In genomic region chr11:60485987-60486386, GRCh38 we compare ENCODE assay signal across 8 cellular contexts. TPM values are rescaled to one million over a fixed set of nuclear protein-coding genes. Genes with fewer than 3 reads are reported as not detected.
A peak's percentile ranks its signal among the peaks of the same experiment; 100 is the strongest.
DNase-seq lines count a peak whose midpoint lies in the region; ATAC-seq and TF ChIP-seq lines count a peak whose summit lies in the region.

No MANE protein-coding gene starts in this region.

- H3K36me3 ChIP-seq in KMS-11 (ENCODE audit: insufficient read depth) = no peaks in the 10 kb centered on the region

- H2BK20ac ChIP-seq in H9 (ENCODE audit: low read depth, low read length, poor library complexity, severe bottlenecking) = no peak overlapping the region

- H3K23ac ChIP-seq in H9 (ENCODE audit: insufficient read length, low read depth, low read length) = no peak overlapping the region

- H3K27me3 Mint-ChIP-seq in activated naive CD4-positive, alpha-beta T cell treated with anti-CD3 and anti-CD28 coated beads for 36 hours (ENCODE audit: low read depth) = no peaks in the 10 kb centered on the region
- H3K27me3 Mint-ChIP-seq in H9 (ENCODE audit: low read depth) (no peaks in the 10 kb centered on the region), natural killer cell (ENCODE audit: low read depth in 2 of 2) (peaks cover 7 to 23% of the 10 kb centered on the region in 2 donors)

- no peak overlapping the region for H3T11ph ChIP-seq in H9 (ENCODE audit: low read length)

- no peak overlapping the region for H3K27ac Mint-ChIP-seq in activated naive CD4-positive, alpha-beta T cell treated with anti-CD3 and anti-CD28 coated beads for 36 hours
- H3K27ac Mint-ChIP-seq in H9 = no peak overlapping the region
- H3K27ac Mint-ChIP-seq in natural killer cell = no peak overlapping the region

- TF ChIP-seq CTCF in H9 (conservative IDR thresholded peaks at IDR 0.05) (peak; percentile 87), KMS-11 (conservative IDR thresholded peaks at IDR 0.05; ENCODE audit: low read depth, low read length) (peak; percentile 85), VCaP (conservative IDR thresholded peaks at IDR 0.05) (peak; percentile 90), natural killer cell (IDR thresholded peaks at IDR 0.05) (peak; percentile 33)

- H3K4me3 ChIP-seq in KMS-11 (IDR thresholded peaks at IDR 0.05; ENCODE audit: insufficient read depth, low read depth, low read length) = no peak overlapping the region

- H3K4me1 ChIP-seq in H9 (ENCODE audit: insufficient read depth, low read length) (no peaks in the 10 kb centered on the region), KMS-11 (ENCODE audit: low read depth, poor library complexity, severe bottlenecking) (peaks cover 3% of the 10 kb centered on the region)

- H4K5ac ChIP-seq in H9 (ENCODE audit: insufficient read length, low read depth, low read length) = no peak overlapping the region

- peak; percentile 38 for DNase-seq in activated naive CD4-positive, alpha-beta T cell treated with anti-CD3 and anti-CD28 coated beads for 36 hours
- no peak for DNase-seq in activated naive CD4-positive, alpha-beta T cell (lab: John Stamatoyannopoulos, UW)
- peak; percentile 74 for DNase-seq in H9
- DNase-seq in natural killer cell = no peak
- DNase-seq in activated CD8-positive, alpha-beta memory T cell treated with anti-CD3 and anti-CD28 coated beads, Interleukin-2, amount 50 U/mL, for 4 hours = no peak
- no peak for DNase-seq in GM03348 (ENCODE audit: low spot score)

- no peak overlapping the region for H2AK5ac ChIP-seq in H9 (ENCODE audit: insufficient read length, low read length)

- no peak overlapping the region for H4K91ac ChIP-seq in H9 (ENCODE audit: insufficient read length, low read depth, low read length)

- no CpG with 5 or more reads among the region's 5 CpGs for WGBS in H9 (ENCODE audit: extremely low coverage, insufficient read length, low lambda C conversion rate)

- H3K14ac ChIP-seq in H9 (ENCODE audit: insufficient read depth, low read length) = no peak overlapping the region

- H3K23me2 ChIP-seq in H9 (ENCODE audit: insufficient read length, low read depth, low read length, poor library complexity, severe bottlenecking) = no peaks in the 10 kb centered on the region

- no peak overlapping the region for H2BK120ac ChIP-seq in H9 (ENCODE audit: low read depth, low read length, poor library complexity, severe bottlenecking)

- H3K27me3 ChIP-seq in H9 (ENCODE audit: insufficient read depth, low read length) (no peaks in the 10 kb centered on the region), KMS-11 (ENCODE audit: insufficient read depth, low read depth) (no peaks in the 10 kb centered on the region)

- no peaks in the 10 kb centered on the region for H3K79me1 ChIP-seq in H9 (ENCODE audit: insufficient read depth, low read depth, low read length, poor library complexity, severe bottlenecking)

- H3K9ac ChIP-seq in H9 (ENCODE audit: extremely low read depth, insufficient read length, low read length) = no peak overlapping the region
- no peak overlapping the region for H3K9ac ChIP-seq in KMS-11

- no peak overlapping the region for H3K56ac ChIP-seq in H9 (ENCODE audit: insufficient read length, low read depth, low read length)

- no peak overlapping the region for H2BK15ac ChIP-seq in H9 (ENCODE audit: low read depth, low read length)

- H3K4me2 ChIP-seq in H9 (ENCODE audit: insufficient read depth, insufficient read length, low read length) = no peak overlapping the region
- no peak overlapping the region for H3K4me2 ChIP-seq in KMS-11

- H3K27ac ChIP-seq in H9 (ENCODE audit: insufficient read length, low read depth, low read length) (no peak overlapping the region), KMS-11 (no peak overlapping the region), VCaP (no peak overlapping the region)

- no peak overlapping the region for H3K4me3 Mint-ChIP-seq in activated naive CD4-positive, alpha-beta T cell treated with anti-CD3 and anti-CD28 coated beads for 36 hours
- H3K4me3 Mint-ChIP-seq in H9 (no peak overlapping the region), natural killer cell (no peak overlapping the region)

- CTCF ChIA-PET in activated naive CD4-positive, alpha-beta T cell treated with anti-CD3 and anti-CD28 coated beads for 36 hours (lab: Charles Lee) = no interaction called here

- no peak overlapping the region for H2BK5ac ChIP-seq in H9 (ENCODE audit: insufficient read length, low read length)

- H2AFZ ChIP-seq in H9 (ENCODE audit: low read length) = no peak overlapping the region
- peak overlapping the region; percentile 38; the same call in 1 of the 2 replicates for H2AFZ ChIP-seq in KMS-11 (ENCODE audit: low read depth)

- peak in 1 of 3 donors; percentile 48 for ATAC-seq in natural killer cell

- H3K18ac ChIP-seq in H9 (ENCODE audit: insufficient read length, low read depth, low read length) = no peak overlapping the region

- intact Hi-C loops in activated naive CD4-positive, alpha-beta T cell treated with anti-CD3 and anti-CD28 coated beads for 36 hours (cut with micrococcal nuclease) = loop anchor here (1.0 to 2.0 kb wide), 3 partner anchors 123 to 221 kb away; no protein-coding TSS in a partner anchor
- intact Hi-C loops in natural killer cell (cut with micrococcal nuclease) = loop anchor here (5.0 kb wide), 1 partner anchor 124 kb away; no protein-coding TSS in a partner anchor

- H3K4ac ChIP-seq in H9 (ENCODE audit: low read depth, low read length) = no peak overlapping the region

- H2BK12ac ChIP-seq in H9 (ENCODE audit: insufficient read length, low read depth, low read length) = no peak overlapping the region

- no peaks in the 10 kb centered on the region for H3K9me3 ChIP-seq in H9 (ENCODE audit: control insufficient read depth, low read depth, low read length)

- peaks cover 4% of the 10 kb centered on the region for H3K4me1 Mint-ChIP-seq in activated naive CD4-positive, alpha-beta T cell treated with anti-CD3 and anti-CD28 coated beads for 36 hours (ENCODE audit: low read depth)
- H3K4me1 Mint-ChIP-seq in H9 (peaks cover 3% of the 10 kb centered on the region in 2 experiments; a peak in 3 of 4 replicates), natural killer cell (no peaks in the 10 kb centered on the region)

- no peak overlapping the region for H4K8ac ChIP-seq in H9 (replicated peaks; ENCODE audit: insufficient read length, low read depth, low read length)

- H4K20me1 ChIP-seq in H9 (ENCODE audit: control insufficient read depth, insufficient read depth, insufficient read length) (no peaks in the 10 kb centered on the region), KMS-11 (ENCODE audit: insufficient read depth) (no peaks in the 10 kb centered on the region)

- H3K79me2 ChIP-seq in H9 (ENCODE audit: insufficient read depth, low read length) (no peaks in the 10 kb centered on the region), KMS-11 (ENCODE audit: insufficient read depth, low read depth) (no peaks in the 10 kb centered on the region)

- H3K36me3 Mint-ChIP-seq in activated naive CD4-positive, alpha-beta T cell treated with anti-CD3 and anti-CD28 coated beads for 36 hours (ENCODE audit: low read depth) = no peaks in the 10 kb centered on the region
- H3K36me3 Mint-ChIP-seq in H9 (ENCODE audit: insufficient read depth in 1 of 3, low read depth in 3 of 3) (peaks cover 0 to 5% (median 4%) of the 10 kb centered on the region in 3 experiments; a peak in 2 of 7 replicates), natural killer cell (no peaks in the 10 kb centered on the region)

- H3K9me3 Mint-ChIP-seq in activated naive CD4-positive, alpha-beta T cell treated with anti-CD3 and anti-CD28 coated beads for 36 hours = no peaks in the 10 kb centered on the region
- H3K9me3 Mint-ChIP-seq in H9 = peaks cover 5% of the 10 kb centered on the region in 2 experiments
- no peaks in the 10 kb centered on the region for H3K9me3 Mint-ChIP-seq in natural killer cell

RNA-seq across cellular contexts. Expression of gene MS4A12, which starts 6.6 kb away (rescaled TPM):
- total RNA-seq in activated naive CD4-positive, alpha-beta T cell treated with anti-CD3 and anti-CD28 coated beads for 36 hours = not detected
- total RNA-seq in H9 (2021) = not detected in 2 replicates
- not detected for total RNA-seq in natural killer cell

RNA-seq across cellular contexts. Expression of gene MS4A13, which starts 29.2 kb away (rescaled TPM):
- not detected for total RNA-seq in activated naive CD4-positive, alpha-beta T cell treated with anti-CD3 and anti-CD28 coated beads for 36 hours
- not detected in 2 replicates for total RNA-seq in H9 (2021)
- not detected for total RNA-seq in natural killer cell

RNA-seq across cellular contexts. Expression of gene MS4A1, which starts 30.3 kb away (rescaled TPM):
- total RNA-seq in activated naive CD4-positive, alpha-beta T cell treated with anti-CD3 and anti-CD28 coated beads for 36 hours = under 1 TPM; 0.35 to 0.36 TPM
- total RNA-seq in H9 (2021) (not detected in 2 replicates), natural killer cell (1 to 10 TPM; 4.8 to 7.1 (median 6.7) TPM)

RNA-seq across cellular contexts. Expression of gene MS4A5, which starts 56.6 kb away (rescaled TPM):
- not detected for total RNA-seq in activated naive CD4-positive, alpha-beta T cell treated with anti-CD3 and anti-CD28 coated beads for 36 hours
- not detected in 2 replicates for total RNA-seq in H9 (2021)
- not detected for total RNA-seq in natural killer cell

Comparison
In these comparisons a context has a peak if more than half of its experiments do, and no peak if none do; other contexts are left out.
1. DNase-seq: peak in activated naive CD4-positive, alpha-beta T cell treated with anti-CD3 and anti-CD28 coated beads for 36 hours (single experiment) and H9 (single experiment); none in activated naive CD4-positive, alpha-beta T cell (0 of 4), natural killer cell (single experiment), activated CD8-positive, alpha-beta memory T cell treated with anti-CD3 and anti-CD28 coated beads, Interleukin-2, amount 50 U/mL, for 4 hours (single experiment) and GM03348 (single experiment).
2. CTCF ChIP-seq: peak in every context shown above with its lines; median percentile 90 in VCaP; 87 in H9; 85 in KMS-11; 33 in natural killer cell.